In the genomic region with DNA sequence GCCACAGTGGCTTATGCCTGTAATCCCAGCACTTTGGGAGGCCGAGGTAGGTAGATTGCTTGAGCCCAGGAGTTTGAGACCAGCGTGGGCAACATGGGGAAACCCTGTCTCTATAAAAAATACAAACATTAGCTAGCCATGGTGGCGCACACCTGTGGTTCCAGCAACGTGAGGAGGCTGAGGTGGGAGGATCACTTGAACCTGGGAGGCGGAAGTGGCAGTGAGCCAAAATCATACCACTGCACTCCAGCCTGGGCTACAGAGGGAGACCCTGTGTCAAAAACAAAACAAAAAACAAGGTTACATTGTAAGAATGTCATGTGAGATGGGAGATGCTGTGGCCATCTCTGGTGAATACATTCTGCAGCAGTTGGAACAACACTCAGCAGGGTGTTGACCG, we compare ENCODE assay signal across 16 cellular contexts. TPM values are rescaled to one million over a fixed set of nuclear protein-coding genes. Genes with fewer than 3 reads are reported as not detected.
A peak's percentile ranks its signal among the peaks of the same experiment; 100 is the strongest.
DNase-seq lines count a peak whose midpoint lies in the region; ATAC-seq and TF ChIP-seq lines count a peak whose summit lies in the region.
"Had no signal": no experiment of that assay in that cellular context is flagged by ENCODE, and none has a peak within 500 bp of the region (broad histone marks: within the 10 kb centered on the region; RNA-seq: fewer than 3 reads in every experiment).

No MANE protein-coding gene starts in this region.

- peaks cover 3 to 13% of the 10 kb centered on the region in 2 experiments; a peak in 2 of 3 replicates for H3K36me3 ChIP-seq in HEK293 (ENCODE audit: control insufficient read depth in 2 of 2, insufficient read depth in 1 of 2, low read length in 2 of 2)

- no peak for ATAC-seq in HG02588 (IDR thresholded peaks at IDR 0.05; ENCODE audit: unreplicated experiment)
- ATAC-seq in stimulated activated memory B cell treated with anti-CD40 and anti-IgM and Interleukin-4, amounts not matched to agents 10 μg/mL and 1 μg/mL and 100 μg/mL, for 72 hours: no peak
- ATAC-seq: CD8-positive, alpha-beta T cell; GM23338; HCT116 had no signal

- H3K4me3 Mint-ChIP-seq in chondrocyte (ENCODE audit: unreplicated experiment) (no peak overlapping the region), progenitor cell of endocrine pancreas (ENCODE audit: low read depth) (no peak overlapping the region)
- no peak overlapping the region for H3K4me3 Mint-ChIP-seq in stimulated activated memory B cell treated with anti-CD40 and anti-IgM and Interleukin-4, amounts not matched to agents 10 μg/mL and 1 μg/mL and 100 μg/mL, for 72 hours
- H3K4me3 Mint-ChIP-seq: CD4-positive, CD25-positive, alpha-beta regulatory T cell; CD8-positive, alpha-beta T cell; GM23338; H9; HFFc6 had no signal

- H3K4me1 Mint-ChIP-seq in chondrocyte (ENCODE audit: low read depth) (peaks cover 10% of the 10 kb centered on the region), progenitor cell of endocrine pancreas (ENCODE audit: low read depth) (peaks cover 13% of the 10 kb centered on the region)
- H3K4me1 Mint-ChIP-seq in stimulated activated memory B cell treated with anti-CD40 and anti-IgM and Interleukin-4, amounts not matched to agents 10 μg/mL and 1 μg/mL and 100 μg/mL, for 72 hours: no peaks in the 10 kb centered on the region

- POLR2A ChIA-PET in HEK293 (lab: Yijun Ruan, JAX): interaction anchor here (1.1 kb wide), 1 partner anchor 12 kb away, joined by 5 read pairs; no protein-coding TSS in a partner anchor

- TF ChIP-seq CTCF in C4-2B (conservative IDR thresholded peaks at IDR 0.05) (no peak), HEK293 (tag by site-specific recombination; IDR thresholded peaks at IDR 0.05) (no peak), chondrocyte (IDR thresholded peaks at IDR 0.05) (no peak), progenitor cell of endocrine pancreas (IDR thresholded peaks at IDR 0.05; ENCODE audit: unreplicated experiment) (no peak)

- H3K27ac ChIP-seq in C4-2B (peak overlapping the region; percentile 62; the same call in 1 of the 2 replicates), HEK293 (ENCODE audit: extremely low read depth, low read depth, low read length) (no peak overlapping the region)

- DNase-seq in chondrocyte (ENCODE audit: low spot score): no peak
- DNase-seq in progenitor cell of endocrine pancreas (ENCODE audit: low spot score, unreplicated experiment): no peak
- DNase-seq: C1 segment of cervical spinal cord; Caco-2; CD4-positive, CD25-positive, alpha-beta regulatory T cell; CD8-positive, alpha-beta T cell; DMS153; DND-41; H9; HFFc6 had no signal

- CTCF ChIA-PET in HEK293 (lab: Yijun Ruan, JAX): interaction anchor here (0.6 kb wide), 1 partner anchor 98 kb away, joined by 3 read pairs; no protein-coding TSS in a partner anchor

- H3K27me3 Mint-ChIP-seq in chondrocyte (ENCODE audit: low read depth): no peaks in the 10 kb centered on the region
- H3K27me3 Mint-ChIP-seq in progenitor cell of endocrine pancreas: no peaks in the 10 kb centered on the region
- no peaks in the 10 kb centered on the region for H3K27me3 Mint-ChIP-seq in stimulated activated memory B cell treated with anti-CD40 and anti-IgM and Interleukin-4, amounts not matched to agents 10 μg/mL and 1 μg/mL and 100 μg/mL, for 72 hours
- H3K27me3 Mint-ChIP-seq: CD4-positive, CD25-positive, alpha-beta regulatory T cell had no signal

- H3K27ac Mint-ChIP-seq in chondrocyte (ENCODE audit: unreplicated experiment) (peak overlapping the region; percentile 22), progenitor cell of endocrine pancreas (peak overlapping the region; percentile 67)
- H3K27ac Mint-ChIP-seq in stimulated activated memory B cell treated with anti-CD40 and anti-IgM and Interleukin-4, amounts not matched to agents 10 μg/mL and 1 μg/mL and 100 μg/mL, for 72 hours: no peak overlapping the region
- H3K27ac Mint-ChIP-seq: CD8-positive, alpha-beta T cell; GM23338 had no signal

- H3K9me3 ChIP-seq in HEK293 (ENCODE audit: control insufficient read depth, insufficient read depth, low read depth, low read length): no peaks in the 10 kb centered on the region
- H3K9me3 ChIP-seq: Caco-2 had no signal

- H3K4me3 ChIP-seq in HEK293 (ENCODE audit: low read depth, low read length): no peak overlapping the region
- H3K4me3 ChIP-seq: GM23338 had no signal

- H3K36me3 Mint-ChIP-seq in chondrocyte (ENCODE audit: low read depth) (no peaks in the 10 kb centered on the region), progenitor cell of endocrine pancreas (ENCODE audit: insufficient read depth) (no peaks in the 10 kb centered on the region)
- H3K36me3 Mint-ChIP-seq in stimulated activated memory B cell treated with anti-CD40 and anti-IgM and Interleukin-4, amounts not matched to agents 10 μg/mL and 1 μg/mL and 100 μg/mL, for 72 hours: no peaks in the 10 kb centered on the region
- H3K36me3 Mint-ChIP-seq: CD4-positive, CD25-positive, alpha-beta regulatory T cell; CD8-positive, alpha-beta T cell had no signal

- H3K4me1 ChIP-seq in HEK293 (ENCODE audit: control insufficient read depth, insufficient read depth, low read length): no peaks in the 10 kb centered on the region

- H3K9me3 Mint-ChIP-seq in chondrocyte (ENCODE audit: low read depth) (no peaks in the 10 kb centered on the region), progenitor cell of endocrine pancreas (ENCODE audit: low read depth) (no peaks in the 10 kb centered on the region)
- H3K9me3 Mint-ChIP-seq in stimulated activated memory B cell treated with anti-CD40 and anti-IgM and Interleukin-4, amounts not matched to agents 10 μg/mL and 1 μg/mL and 100 μg/mL, for 72 hours: no peaks in the 10 kb centered on the region
- H3K9me3 Mint-ChIP-seq: CD4-positive, CD25-positive, alpha-beta regulatory T cell; CD8-positive, alpha-beta T cell; GM23338; H9; HFFc6 had no signal

TF ChIP-seq in HEK293, 187 proteins besides CTCF, POLR2A, EP300 and RAD21:
- TF ChIP-seq, protein P1, sequence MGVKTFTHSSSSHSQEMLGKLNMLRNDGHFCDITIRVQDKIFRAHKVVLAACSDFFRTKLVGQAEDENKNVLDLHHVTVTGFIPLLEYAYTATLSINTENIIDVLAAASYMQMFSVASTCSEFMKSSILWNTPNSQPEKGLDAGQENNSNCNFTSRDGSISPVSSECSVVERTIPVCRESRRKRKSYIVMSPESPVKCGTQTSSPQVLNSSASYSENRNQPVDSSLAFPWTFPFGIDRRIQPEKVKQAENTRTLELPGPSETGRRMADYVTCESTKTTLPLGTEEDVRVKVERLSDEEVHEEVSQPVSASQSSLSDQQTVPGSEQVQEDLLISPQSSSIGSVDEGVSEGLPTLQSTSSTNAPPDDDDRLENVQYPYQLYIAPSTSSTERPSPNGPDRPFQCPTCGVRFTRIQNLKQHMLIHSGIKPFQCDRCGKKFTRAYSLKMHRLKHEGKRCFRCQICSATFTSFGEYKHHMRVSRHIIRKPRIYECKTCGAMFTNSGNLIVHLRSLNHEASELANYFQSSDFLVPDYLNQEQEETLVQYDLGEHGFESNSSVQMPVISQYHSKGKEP (tag by site-specific recombination; IDR thresholded peaks at IDR 0.05): no peak
- TF ChIP-seq WT1 (tag by site-specific recombination; IDR thresholded peaks at IDR 0.05) (0 out of 2 replicates have a peak, but pooled peaks have one; percentile 20), EGR2 (tag by site-specific recombination; IDR thresholded peaks at IDR 0.05; ENCODE audit: low read depth) (0 out of 2 replicates have a peak, but pooled peaks have one; percentile 31)

RNA-seq across cellular contexts. Expression of a gene that starts 13.5 kb away (rescaled TPM):
- total RNA-seq in chondrocyte: 33.6 to 37.3 TPM (median 34.7 TPM) in 3 replicates
- total RNA-seq in progenitor cell of endocrine pancreas: 18.7 and 19.2 TPM in 2 replicates
